In the genomic region with DNA sequence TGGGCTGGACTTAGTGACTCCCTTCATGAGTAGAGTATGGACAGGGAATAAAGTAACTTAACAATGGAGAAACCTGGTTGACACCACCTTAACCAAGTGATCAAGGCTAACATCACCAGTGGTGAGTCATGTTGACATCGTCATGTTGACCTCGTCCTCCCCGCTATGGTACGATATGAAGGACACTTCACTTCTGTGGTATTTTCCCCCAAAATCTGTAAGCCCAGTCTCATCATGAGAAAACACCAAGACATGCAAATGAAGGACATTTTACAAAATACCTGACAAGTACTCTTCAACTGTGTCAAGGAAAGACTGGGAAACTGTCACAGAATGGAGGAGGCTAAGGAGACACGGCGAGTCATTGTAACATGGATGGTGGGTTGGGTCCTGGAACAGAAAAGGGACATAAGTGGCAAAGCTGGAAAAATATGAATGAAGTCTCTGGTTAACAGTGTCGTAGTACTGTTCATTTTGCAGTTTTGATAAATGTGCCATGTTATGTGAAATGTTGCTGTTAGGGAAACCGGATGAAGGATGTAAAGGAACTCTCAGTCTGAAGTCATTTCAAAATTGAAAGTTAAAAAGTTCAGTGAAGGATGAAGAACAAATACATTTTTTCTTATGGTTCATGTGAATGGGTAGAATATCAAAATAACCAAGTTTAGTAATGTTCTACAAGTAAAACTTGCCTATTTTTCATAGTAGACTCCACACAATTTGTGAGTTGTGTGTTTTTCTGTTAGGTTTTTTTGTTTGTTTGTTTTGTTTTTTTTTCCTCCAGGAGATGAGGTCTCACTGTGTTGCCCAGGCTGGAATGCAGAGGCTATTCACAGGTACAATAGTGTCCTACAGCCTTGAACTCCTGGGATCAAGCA, we compare ENCODE assay signal across 8 cellular contexts.
DNase-seq lines count a peak whose midpoint lies in the region; ATAC-seq lines count a peak whose summit lies in the region.

No MANE protein-coding gene starts in this region.

- no peaks in the 10 kb centered on the region for H3K27me3 Mint-ChIP-seq in stimulated activated memory B cell treated with anti-CD40 and anti-IgM and Interleukin-4, amounts not matched to agents 10 μg/mL and 1 μg/mL and 100 μg/mL, for 72 hours

- peaks cover 25% of the 10 kb centered on the region for H3K36me3 Mint-ChIP-seq in stimulated activated memory B cell treated with anti-CD40 and anti-IgM and Interleukin-4, amounts not matched to agents 10 μg/mL and 1 μg/mL and 100 μg/mL, for 72 hours

- H3K9me3 Mint-ChIP-seq in stimulated activated memory B cell treated with anti-CD40 and anti-IgM and Interleukin-4, amounts not matched to agents 10 μg/mL and 1 μg/mL and 100 μg/mL, for 72 hours, result no peaks in the 10 kb centered on the region

- peak; percentile 28 for DNase-seq in activated naive CD4-positive, alpha-beta T cell treated with Interleukin-2 at 50 U/mL for 16 hours
- no peak for DNase-seq in activated naive CD4-positive, alpha-beta T cell (lab: John Stamatoyannopoulos, UW)
- DNase-seq in activated CD4-positive, alpha-beta T cell treated with anti-CD3 and anti-CD28 coated beads, Interleukin-2, amount 50 U/mL, for 48 hours, result peak; percentile 12 to 41
- no peak for DNase-seq in foreskin melanocyte
- no peak for DNase-seq in dedifferentiated amniotic fluid mesenchymal stem cell (ENCODE audit: extremely low spot score)
- DNase-seq in Right ventricle myocardium inferior (ENCODE audit: missing footprints), result no peak

- H3K4me3 Mint-ChIP-seq in stimulated activated memory B cell treated with anti-CD40 and anti-IgM and Interleukin-4, amounts not matched to agents 10 μg/mL and 1 μg/mL and 100 μg/mL, for 72 hours, result peak overlapping the region; percentile 74

- H3K27ac Mint-ChIP-seq in stimulated activated memory B cell treated with anti-CD40 and anti-IgM and Interleukin-4, amounts not matched to agents 10 μg/mL and 1 μg/mL and 100 μg/mL, for 72 hours, result peak overlapping the region; percentile 84

- intact Hi-C loops in Right ventricle myocardium inferior (cut with DNase I), result no loop called here

- H3K4me1 Mint-ChIP-seq in stimulated activated memory B cell treated with anti-CD40 and anti-IgM and Interleukin-4, amounts not matched to agents 10 μg/mL and 1 μg/mL and 100 μg/mL, for 72 hours, result peaks cover 66% of the 10 kb centered on the region

- peak; percentile 85 for ATAC-seq in HG02884 (IDR thresholded peaks at IDR 0.05; ENCODE audit: unreplicated experiment)
- ATAC-seq in stimulated activated memory B cell treated with anti-CD40 and anti-IgM and Interleukin-4, amounts not matched to agents 10 μg/mL and 1 μg/mL and 100 μg/mL, for 72 hours, result peak; percentile 74
- no peak for ATAC-seq in Right ventricle myocardium inferior

Comparison
In these comparisons a context has a peak if more than half of its experiments do, and no peak if none do; other contexts are left out.
1. DNase-seq: peak in activated naive CD4-positive, alpha-beta T cell treated with Interleukin-2 at 50 U/mL for 16 hours (single experiment) and activated CD4-positive, alpha-beta T cell treated with anti-CD3 and anti-CD28 coated beads, Interleukin-2, amount 50 U/mL, for 48 hours (2 of 2); none in activated naive CD4-positive, alpha-beta T cell (0 of 4), foreskin melanocyte (single experiment), dedifferentiated amniotic fluid mesenchymal stem cell (single experiment) and Right ventricle myocardium inferior (single experiment).